In the genomic region with DNA sequence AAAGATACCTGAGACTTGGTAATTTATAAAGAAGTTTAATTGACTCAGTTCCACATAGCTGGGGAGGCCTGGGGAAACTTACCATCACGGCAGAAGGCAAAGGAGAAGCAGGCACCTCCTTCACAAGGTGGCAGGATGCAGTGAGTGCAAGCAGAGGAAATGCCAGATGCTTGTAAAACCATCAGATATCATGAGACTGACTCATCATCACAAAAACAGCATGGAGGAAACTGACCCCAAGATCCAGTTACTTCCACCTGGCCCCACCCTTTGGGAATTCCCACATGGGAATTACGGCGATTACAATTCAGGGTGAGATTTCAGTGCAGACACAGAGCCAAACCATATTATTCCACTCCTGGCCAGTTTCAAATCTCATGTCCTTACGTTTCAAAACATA, we compare ENCODE assay signal across 2 cellular contexts.
TF ChIP-seq lines count a peak whose summit lies in the region.

No MANE protein-coding gene starts in this region.

TF ChIP-seq in SK-N-SH, 30 proteins besides CTCF, POLR2A, EP300 and RAD21 (continued from another document):
- TF ChIP-seq, protein P1, sequence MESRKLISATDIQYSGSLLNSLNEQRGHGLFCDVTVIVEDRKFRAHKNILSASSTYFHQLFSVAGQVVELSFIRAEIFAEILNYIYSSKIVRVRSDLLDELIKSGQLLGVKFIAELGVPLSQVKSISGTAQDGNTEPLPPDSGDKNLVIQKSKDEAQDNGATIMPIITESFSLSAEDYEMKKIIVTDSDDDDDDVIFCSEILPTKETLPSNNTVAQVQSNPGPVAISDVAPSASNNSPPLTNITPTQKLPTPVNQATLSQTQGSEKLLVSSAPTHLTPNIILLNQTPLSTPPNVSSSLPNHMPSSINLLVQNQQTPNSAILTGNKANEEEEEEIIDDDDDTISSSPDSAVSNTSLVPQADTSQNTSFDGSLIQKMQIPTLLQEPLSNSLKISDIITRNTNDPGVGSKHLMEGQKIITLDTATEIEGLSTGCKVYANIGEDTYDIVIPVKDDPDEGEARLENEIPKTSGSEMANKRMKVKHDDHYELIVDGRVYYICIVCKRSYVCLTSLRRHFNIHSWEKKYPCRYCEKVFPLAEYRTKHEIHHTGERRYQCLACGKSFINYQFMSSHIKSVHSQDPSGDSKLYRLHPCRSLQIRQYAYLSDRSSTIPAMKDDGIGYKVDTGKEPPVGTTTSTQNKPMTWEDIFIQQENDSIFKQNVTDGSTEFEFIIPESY (IDR thresholded peaks at IDR 0.05; ENCODE audit: borderline replicate concordance, low read depth): no peak
- TF ChIP-seq SIN3A (IDR thresholded peaks at IDR 0.05; ENCODE audit: borderline replicate concordance, low read depth, low read length) (no peak), TAF1 (IDR thresholded peaks at IDR 0.05; ENCODE audit: borderline replicate concordance, low read depth, low read length) (no peak), FOSL2 (IDR thresholded peaks at IDR 0.05; ENCODE audit: borderline replicate concordance, low read depth) (no peak), ELF1 (IDR thresholded peaks at IDR 0.05) (no peak), NFIC (IDR thresholded peaks at IDR 0.05; ENCODE audit: borderline replicate concordance) (no peak), MEF2A (IDR thresholded peaks at IDR 0.05; ENCODE audit: borderline replicate concordance, low read depth) (no peak), FOXM1 (IDR thresholded peaks at IDR 0.05; ENCODE audit: low read depth) (no peak), EZH2phosphoT487 (IDR thresholded peaks at IDR 0.05; ENCODE audit: borderline replicate concordance, low read depth) (no peak), TCF12 (IDR thresholded peaks at IDR 0.05) (no peak)
- TF ChIP-seq, protein P2, sequence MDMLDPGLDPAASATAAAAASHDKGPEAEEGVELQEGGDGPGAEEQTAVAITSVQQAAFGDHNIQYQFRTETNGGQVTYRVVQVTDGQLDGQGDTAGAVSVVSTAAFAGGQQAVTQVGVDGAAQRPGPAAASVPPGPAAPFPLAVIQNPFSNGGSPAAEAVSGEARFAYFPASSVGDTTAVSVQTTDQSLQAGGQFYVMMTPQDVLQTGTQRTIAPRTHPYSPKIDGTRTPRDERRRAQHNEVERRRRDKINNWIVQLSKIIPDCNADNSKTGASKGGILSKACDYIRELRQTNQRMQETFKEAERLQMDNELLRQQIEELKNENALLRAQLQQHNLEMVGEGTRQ (IDR thresholded peaks at IDR 0.05; ENCODE audit: borderline replicate concordance, low read depth, low read length): no peak
TF ChIP-seq in SK-N-SH: peak in this region for 0.

TF ChIP-seq in SK-N-SH treated with all-trans-retinoic acid at 6 μM for 48 hours, 23 proteins besides CTCF, POLR2A, EP300 and RAD21 (continued from another document):
- TF ChIP-seq, protein P3, sequence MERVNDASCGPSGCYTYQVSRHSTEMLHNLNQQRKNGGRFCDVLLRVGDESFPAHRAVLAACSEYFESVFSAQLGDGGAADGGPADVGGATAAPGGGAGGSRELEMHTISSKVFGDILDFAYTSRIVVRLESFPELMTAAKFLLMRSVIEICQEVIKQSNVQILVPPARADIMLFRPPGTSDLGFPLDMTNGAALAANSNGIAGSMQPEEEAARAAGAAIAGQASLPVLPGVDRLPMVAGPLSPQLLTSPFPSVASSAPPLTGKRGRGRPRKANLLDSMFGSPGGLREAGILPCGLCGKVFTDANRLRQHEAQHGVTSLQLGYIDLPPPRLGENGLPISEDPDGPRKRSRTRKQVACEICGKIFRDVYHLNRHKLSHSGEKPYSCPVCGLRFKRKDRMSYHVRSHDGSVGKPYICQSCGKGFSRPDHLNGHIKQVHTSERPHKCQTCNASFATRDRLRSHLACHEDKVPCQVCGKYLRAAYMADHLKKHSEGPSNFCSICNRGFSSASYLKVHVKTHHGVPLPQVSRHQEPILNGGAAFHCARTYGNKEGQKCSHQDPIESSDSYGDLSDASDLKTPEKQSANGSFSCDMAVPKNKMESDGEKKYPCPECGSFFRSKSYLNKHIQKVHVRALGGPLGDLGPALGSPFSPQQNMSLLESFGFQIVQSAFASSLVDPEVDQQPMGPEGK (CRISPR knock-in tag; IDR thresholded peaks at IDR 0.05; ENCODE audit: borderline replicate concordance): no peak
- no peak for TF ChIP-seq ZFP3 (CRISPR knock-in tag; IDR thresholded peaks at IDR 0.05)
- no peak for TF ChIP-seq ZFP30 (CRISPR knock-in tag; IDR thresholded peaks at IDR 0.05)
- no peak for TF ChIP-seq ESRRG (CRISPR knock-in tag; IDR thresholded peaks at IDR 0.05)
- TF ChIP-seq TOX (CRISPR knock-in tag; IDR thresholded peaks at IDR 0.05; ENCODE audit: borderline replicate concordance): no peak
